8 cellular contexts compared by ENCODE assay signal in genomic region chr5:59790399-59791130, GRCh38.
A peak's percentile ranks its signal among the peaks of the same experiment; 100 is the strongest.
DNase-seq lines count a peak whose midpoint lies in the region; ATAC-seq and TF ChIP-seq lines count a peak whose summit lies in the region.

No MANE protein-coding gene starts in this region.

- peak overlapping the region; percentile 22 for H3K27ac ChIP-seq in foreskin keratinocyte
- no peak overlapping the region for H3K27ac ChIP-seq in CD8-positive, alpha-beta T cell (ENCODE audit: low read depth, low read length)

- H3K27ac Mint-ChIP-seq in CD8-positive, alpha-beta T cell = no peak overlapping the region

- H3K9me3 Mint-ChIP-seq in CD8-positive, alpha-beta T cell = no peaks in the 10 kb centered on the region

- intact Hi-C loops in CD8-positive, alpha-beta T cell (cut with DNase I, micrococcal nuclease) = no loop called here

- peak; percentile 25 for DNase-seq in AG20443 (ENCODE audit: low spot score)
- peak; percentile 36 for DNase-seq in GM20000 (ENCODE audit: low spot score)
- peak; percentile 20 for DNase-seq in NOMO-1 treated with dmso at 0.1 percent for 144 hours (lab: John Stamatoyannopoulos, UW; ENCODE audit: unreplicated experiment)
- DNase-seq in foreskin keratinocyte = peak in 1 of 2 donors; percentile 69
- DNase-seq in stimulated activated CD4-positive, alpha-beta T cell treated with anti-CD3 and anti-CD28 coated beads, Interleukin-1b, Interleukin-23, amount 100 ng/mL, for 48 hours = no peak
- no peak for DNase-seq in CD8-positive, alpha-beta T cell
- DNase-seq in NCI-H526 (lab: John Stamatoyannopoulos, UW) = no peak

- TF ChIP-seq CTCF in GM20000 (IDR thresholded peaks at IDR 0.05; ENCODE audit: extremely low read depth, missing control alignments) (no peak), foreskin keratinocyte (conservative IDR thresholded peaks at IDR 0.05) (no peak)
- no peak for TF ChIP-seq CTCF in CD8-positive, alpha-beta T cell (IDR thresholded peaks at IDR 0.05)

- no peaks in the 10 kb centered on the region for H3K27me3 ChIP-seq in foreskin keratinocyte
- H3K27me3 ChIP-seq in CD8-positive, alpha-beta T cell (ENCODE audit: insufficient read depth, low read length) = no peaks in the 10 kb centered on the region

- H3K9me3 ChIP-seq in CD8-positive, alpha-beta T cell (ENCODE audit: low read length) = no peaks in the 10 kb centered on the region

- H3K27me3 Mint-ChIP-seq in CD8-positive, alpha-beta T cell (ENCODE audit: low read depth) = peaks cover 9% of the 10 kb centered on the region

- ATAC-seq in foreskin keratinocyte (no peak), HG02852 (IDR thresholded peaks at IDR 0.05; ENCODE audit: unreplicated experiment) (no peak)
- ATAC-seq in CD8-positive, alpha-beta T cell = no peak

- no peak overlapping the region for H3K4me3 Mint-ChIP-seq in CD8-positive, alpha-beta T cell

- H3K4me1 Mint-ChIP-seq in CD8-positive, alpha-beta T cell (ENCODE audit: low read depth) = no peaks in the 10 kb centered on the region

- CTCF ChIA-PET in CD8-positive, alpha-beta T cell (lab: Charles Lee) = interaction anchor here (1.4 to 1.8 kb wide), 2 partner anchors 8 to 20 kb away, joined by 3 to 8 read pairs; no protein-coding TSS in a partner anchor

- H3K4me1 ChIP-seq in foreskin keratinocyte = peaks cover 36% of the 10 kb centered on the region
- no peaks in the 10 kb centered on the region for H3K4me1 ChIP-seq in CD8-positive, alpha-beta T cell (ENCODE audit: insufficient read depth, low read length)

- H3K4me3 ChIP-seq in CD8-positive, alpha-beta T cell (ENCODE audit: low read depth, low read length) = no peak overlapping the region

- no peaks in the 10 kb centered on the region for H3K36me3 ChIP-seq in CD8-positive, alpha-beta T cell (ENCODE audit: insufficient read depth, low read length)

- POLR2A ChIA-PET in CD8-positive, alpha-beta T cell (lab: Charles Lee) = no interaction called here

- no peaks in the 10 kb centered on the region for H3K36me3 Mint-ChIP-seq in CD8-positive, alpha-beta T cell

Comparison
In these comparisons a context has a peak if more than half of its experiments do, and no peak if none do; other contexts are left out.
1. DNase-seq: peak in AG20443 (single experiment), GM20000 (single experiment) and NOMO-1 treated with dmso at 0.1 percent for 144 hours (single experiment); none in stimulated activated CD4-positive, alpha-beta T cell treated with anti-CD3 and anti-CD28 coated beads, Interleukin-1b, Interleukin-23, amount 100 ng/mL, for 48 hours (single experiment), CD8-positive, alpha-beta T cell (0 of 7) and NCI-H526 (0 of 2).